In genomic region chr3:11720220-11721113, GRCh38 we compare ENCODE assay signal across 1 cellular context.
TF ChIP-seq lines count a peak whose summit lies in the region.

No MANE protein-coding gene starts in this region.

TF ChIP-seq in HepG2, 621 proteins besides CTCF, POLR2A, EP300 and RAD21 (continued from another document):
- TF ChIP-seq POGK (CRISPR knock-in tag; conservative IDR thresholded peaks at IDR 0.05): peak; percentile 35; the same call in 1 of the 2 replicates
- TF ChIP-seq KDM2A (CRISPR knock-in tag; IDR thresholded peaks at IDR 0.05; ENCODE audit: borderline replicate concordance, low read depth): peak; percentile 53; the same call in 1 of the 2 replicates
- TF ChIP-seq ZMAT5 (CRISPR knock-in tag; IDR thresholded peaks at IDR 0.05; ENCODE audit: borderline replicate concordance, low read depth): no peak
- TF ChIP-seq MYNN (CRISPR knock-in tag; IDR thresholded peaks at IDR 0.05; ENCODE audit: low read depth): no peak
- TF ChIP-seq ZNF614 (CRISPR knock-in tag; IDR thresholded peaks at IDR 0.05; ENCODE audit: borderline replicate concordance): peak; percentile 33; the same call in 1 of the 2 replicates
- TF ChIP-seq RAD51 (IDR thresholded peaks at IDR 0.05; ENCODE audit: borderline replicate concordance): no peak
- TF ChIP-seq ELF3 (CRISPR knock-in tag; IDR thresholded peaks at IDR 0.05): peak; percentile 82
- no peak; the same call in 1 of the 2 replicates for TF ChIP-seq ZFY (CRISPR knock-in tag; IDR thresholded peaks at IDR 0.05)
- TF ChIP-seq HNRNPH1 (optimal IDR thresholded peaks at IDR 0.05; ENCODE audit: low read depth, low read length): no peak
- 0 out of 2 replicates have a peak, but pooled peaks have one; percentile 23 for TF ChIP-seq MLX (CRISPR knock-in tag; IDR thresholded peaks at IDR 0.05)
- TF ChIP-seq ZNF709 (CRISPR knock-in tag; IDR thresholded peaks at IDR 0.05): peak; percentile 46; the same call in 1 of the 2 replicates
- TF ChIP-seq JARID2 (CRISPR knock-in tag; IDR thresholded peaks at IDR 0.05; ENCODE audit: insufficient replicate concordance): no peak
- TF ChIP-seq RXRA (CRISPR knock-in tag; IDR thresholded peaks at IDR 0.05): 0 out of 2 replicates have a peak, but pooled peaks have one; percentile 18
- TF ChIP-seq ZNF235 (CRISPR knock-in tag; IDR thresholded peaks at IDR 0.05; ENCODE audit: borderline replicate concordance): 0 out of 2 replicates have a peak, but pooled peaks have one; percentile 65
- no peak for TF ChIP-seq ZNF746 (CRISPR knock-in tag; IDR thresholded peaks at IDR 0.05)
- TF ChIP-seq ZNF703 (CRISPR knock-in tag; IDR thresholded peaks at IDR 0.05; ENCODE audit: borderline replicate concordance): 0 out of 2 replicates have a peak, but pooled peaks have one; percentile 0
- 0 out of 2 replicates have a peak, but pooled peaks have one; percentile 28 for TF ChIP-seq NFATC3 (CRISPR knock-in tag; IDR thresholded peaks at IDR 0.05)
- TF ChIP-seq ZNF747 (CRISPR knock-in tag; IDR thresholded peaks at IDR 0.05; ENCODE audit: borderline replicate concordance): peak; percentile 46; the same call in 1 of the 2 replicates
- TF ChIP-seq NFAT5 (CRISPR knock-in tag; IDR thresholded peaks at IDR 0.05): peak; percentile 30; the same call in 1 of the 2 replicates
- peak; percentile 63; the same call in 1 of the 2 replicates for TF ChIP-seq MXD4 (CRISPR knock-in tag; IDR thresholded peaks at IDR 0.05)
- TF ChIP-seq HDAC1 (CRISPR knock-in tag; IDR thresholded peaks at IDR 0.05): peak; percentile 37; the same call in 1 of the 2 replicates
- TF ChIP-seq TAF15 (IDR thresholded peaks at IDR 0.05; ENCODE audit: low read depth, low read length, poor library complexity, severe bottlenecking): peak; percentile 52
- no peak for TF ChIP-seq ZNF468 (CRISPR knock-in tag; IDR thresholded peaks at IDR 0.05)
- TF ChIP-seq HMGXB3 (CRISPR knock-in tag; IDR thresholded peaks at IDR 0.05; ENCODE audit: borderline replicate concordance): peak; percentile 26; the same call in 1 of the 2 replicates
